1 cellular context compared by ENCODE assay signal in genomic region chr17:45248132-45248936, GRCh38.
TF ChIP-seq lines count a peak whose summit lies in the region.

No MANE protein-coding gene starts in this region.

TF ChIP-seq in HepG2, 621 proteins besides CTCF, POLR2A, EP300 and RAD21 (continued from another document):
- TF ChIP-seq GMEB1 (CRISPR knock-in tag; IDR thresholded peaks at IDR 0.05; ENCODE audit: borderline replicate concordance) (no peak), ZNF501 (CRISPR knock-in tag; IDR thresholded peaks at IDR 0.05) (no peak), EED (CRISPR knock-in tag; IDR thresholded peaks at IDR 0.05) (0 out of 2 replicates have a peak, but pooled peaks have one; percentile 47), MTA1 (CRISPR knock-in tag; IDR thresholded peaks at IDR 0.05; ENCODE audit: borderline replicate concordance) (peak; percentile 46; the same call in 1 of the 2 replicates), ZSCAN25 (CRISPR knock-in tag; IDR thresholded peaks at IDR 0.05) (0 out of 2 replicates have a peak, but pooled peaks have one; percentile 0), RFX1 (IDR thresholded peaks at IDR 0.05) (no peak), ELK4 (CRISPR knock-in tag; IDR thresholded peaks at IDR 0.05; ENCODE audit: borderline replicate concordance) (no peak), RXRA (CRISPR knock-in tag; IDR thresholded peaks at IDR 0.05) (peak; percentile 34; the same call in 1 of the 2 replicates), RBFOX2 (IDR thresholded peaks at IDR 0.05; ENCODE audit: low read depth, low read length) (0 out of 2 replicates have a peak, but pooled peaks have one; percentile 1), ZNF33A (CRISPR knock-in tag; IDR thresholded peaks at IDR 0.05; ENCODE audit: borderline replicate concordance) (no peak), POLR2G (IDR thresholded peaks at IDR 0.05; ENCODE audit: low read depth, low read length) (no peak), SOX13 (IDR thresholded peaks at IDR 0.05) (no peak), SOX13 (CRISPR knock-in tag; conservative IDR thresholded peaks at IDR 0.05 in 1 of 2, IDR thresholded peaks at IDR 0.05 in 1 of 2) (no peak), NR2F1 (CRISPR knock-in tag; IDR thresholded peaks at IDR 0.05) (no peak), AGO2 (optimal IDR thresholded peaks at IDR 0.05; ENCODE audit: low read depth, low read length) (peak; percentile 48), ZNF383 (CRISPR knock-in tag; IDR thresholded peaks at IDR 0.05; ENCODE audit: borderline replicate concordance) (no peak), ZFAT (CRISPR knock-in tag; conservative IDR thresholded peaks at IDR 0.05) (no peak), TIGD3 (CRISPR knock-in tag; IDR thresholded peaks at IDR 0.05; ENCODE audit: borderline replicate concordance) (0 out of 2 replicates have a peak, but pooled peaks have one; percentile 45), RFXAP (CRISPR knock-in tag; IDR thresholded peaks at IDR 0.05; ENCODE audit: borderline replicate concordance) (no peak), ZMYM2 (CRISPR knock-in tag; IDR thresholded peaks at IDR 0.05) (peak; percentile 6; the same call in 1 of the 2 replicates), MED8 (CRISPR knock-in tag; IDR thresholded peaks at IDR 0.05; ENCODE audit: insufficient replicate concordance) (peak; percentile 50), ELF1 (CRISPR knock-in tag; IDR thresholded peaks at IDR 0.05) (no peak), SMAD9 (CRISPR knock-in tag; IDR thresholded peaks at IDR 0.05) (peak; percentile 18; the same call in 1 of the 2 replicates), ZNF605 (CRISPR knock-in tag; IDR thresholded peaks at IDR 0.05) (0 out of 2 replicates have a peak, but pooled peaks have one; percentile 26), PITX1 (CRISPR knock-in tag; IDR thresholded peaks at IDR 0.05) (0 out of 2 replicates have a peak, but pooled peaks have one; percentile 26), HES4 (CRISPR knock-in tag; IDR thresholded peaks at IDR 0.05; ENCODE audit: borderline replicate concordance) (peak; percentile 22; the same call in 1 of the 2 replicates), BATF2 (CRISPR knock-in tag; IDR thresholded peaks at IDR 0.05) (no peak), HNF1B (CRISPR knock-in tag; IDR thresholded peaks at IDR 0.05) (0 out of 2 replicates have a peak, but pooled peaks have one; percentile 21), ZSCAN31 (CRISPR knock-in tag; IDR thresholded peaks at IDR 0.05; ENCODE audit: low read depth) (0 out of 2 replicates have a peak, but pooled peaks have one; percentile 42), CREM (IDR thresholded peaks at IDR 0.05) (no peak), CREM (CRISPR knock-in tag; IDR thresholded peaks at IDR 0.05) (0 out of 2 replicates have a peak, but pooled peaks have one; percentile 17), ZNF460 (CRISPR knock-in tag; IDR thresholded peaks at IDR 0.05; ENCODE audit: borderline replicate concordance) (no peak)
- TF ChIP-seq, protein P1, sequence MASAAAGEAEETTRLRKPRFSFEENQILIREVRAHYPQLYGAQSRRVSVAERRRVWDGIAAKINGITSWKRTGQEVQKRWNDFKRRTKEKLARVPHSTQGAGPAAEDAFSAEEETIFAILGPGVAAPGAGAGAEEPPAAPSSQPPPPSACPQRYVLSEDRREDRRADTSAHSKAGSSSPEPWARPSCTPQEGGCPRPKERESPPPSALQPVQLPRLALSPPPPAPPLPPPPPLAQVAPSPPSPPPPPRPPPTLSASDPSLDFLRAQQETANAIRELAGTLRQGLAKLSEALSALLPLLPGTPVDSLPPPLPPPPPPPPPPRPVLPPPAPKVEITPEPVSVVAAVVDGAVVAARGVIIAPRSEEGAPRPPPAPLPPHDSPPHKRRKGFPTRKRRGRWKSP (CRISPR knock-in tag; IDR thresholded peaks at IDR 0.05): 0 out of 2 replicates have a peak, but pooled peaks have one; percentile 14
- TF ChIP-seq, protein P2, sequence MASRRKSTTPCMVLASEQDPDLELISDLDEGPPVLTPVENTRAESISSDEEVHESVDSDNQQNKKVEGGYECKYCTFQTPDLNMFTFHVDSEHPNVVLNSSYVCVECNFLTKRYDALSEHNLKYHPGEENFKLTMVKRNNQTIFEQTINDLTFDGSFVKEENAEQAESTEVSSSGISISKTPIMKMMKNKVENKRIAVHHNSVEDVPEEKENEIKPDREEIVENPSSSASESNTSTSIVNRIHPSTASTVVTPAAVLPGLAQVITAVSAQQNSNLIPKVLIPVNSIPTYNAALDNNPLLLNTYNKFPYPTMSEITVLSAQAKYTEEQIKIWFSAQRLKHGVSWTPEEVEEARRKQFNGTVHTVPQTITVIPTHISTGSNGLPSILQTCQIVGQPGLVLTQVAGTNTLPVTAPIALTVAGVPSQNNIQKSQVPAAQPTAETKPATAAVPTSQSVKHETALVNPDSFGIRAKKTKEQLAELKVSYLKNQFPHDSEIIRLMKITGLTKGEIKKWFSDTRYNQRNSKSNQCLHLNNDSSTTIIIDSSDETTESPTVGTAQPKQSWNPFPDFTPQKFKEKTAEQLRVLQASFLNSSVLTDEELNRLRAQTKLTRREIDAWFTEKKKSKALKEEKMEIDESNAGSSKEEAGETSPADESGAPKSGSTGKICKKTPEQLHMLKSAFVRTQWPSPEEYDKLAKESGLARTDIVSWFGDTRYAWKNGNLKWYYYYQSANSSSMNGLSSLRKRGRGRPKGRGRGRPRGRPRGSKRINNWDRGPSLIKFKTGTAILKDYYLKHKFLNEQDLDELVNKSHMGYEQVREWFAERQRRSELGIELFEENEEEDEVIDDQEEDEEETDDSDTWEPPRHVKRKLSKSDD (CRISPR knock-in tag; IDR thresholded peaks at IDR 0.05; ENCODE audit: low read depth): no peak
- TF ChIP-seq, protein P3, sequence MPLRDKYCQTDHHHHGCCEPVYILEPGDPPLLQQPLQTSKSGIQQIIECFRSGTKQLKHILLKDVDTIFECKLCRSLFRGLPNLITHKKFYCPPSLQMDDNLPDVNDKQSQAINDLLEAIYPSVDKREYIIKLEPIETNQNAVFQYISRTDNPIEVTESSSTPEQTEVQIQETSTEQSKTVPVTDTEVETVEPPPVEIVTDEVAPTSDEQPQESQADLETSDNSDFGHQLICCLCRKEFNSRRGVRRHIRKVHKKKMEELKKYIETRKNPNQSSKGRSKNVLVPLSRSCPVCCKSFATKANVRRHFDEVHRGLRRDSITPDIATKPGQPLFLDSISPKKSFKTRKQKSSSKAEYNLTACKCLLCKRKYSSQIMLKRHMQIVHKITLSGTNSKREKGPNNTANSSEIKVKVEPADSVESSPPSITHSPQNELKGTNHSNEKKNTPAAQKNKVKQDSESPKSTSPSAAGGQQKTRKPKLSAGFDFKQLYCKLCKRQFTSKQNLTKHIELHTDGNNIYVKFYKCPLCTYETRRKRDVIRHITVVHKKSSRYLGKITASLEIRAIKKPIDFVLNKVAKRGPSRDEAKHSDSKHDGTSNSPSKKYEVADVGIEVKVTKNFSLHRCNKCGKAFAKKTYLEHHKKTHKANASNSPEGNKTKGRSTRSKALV (CRISPR knock-in tag; IDR thresholded peaks at IDR 0.05): peak; percentile 86
